Comparison of ENCODE assay signal across 8 cellular contexts in the genomic region with DNA sequence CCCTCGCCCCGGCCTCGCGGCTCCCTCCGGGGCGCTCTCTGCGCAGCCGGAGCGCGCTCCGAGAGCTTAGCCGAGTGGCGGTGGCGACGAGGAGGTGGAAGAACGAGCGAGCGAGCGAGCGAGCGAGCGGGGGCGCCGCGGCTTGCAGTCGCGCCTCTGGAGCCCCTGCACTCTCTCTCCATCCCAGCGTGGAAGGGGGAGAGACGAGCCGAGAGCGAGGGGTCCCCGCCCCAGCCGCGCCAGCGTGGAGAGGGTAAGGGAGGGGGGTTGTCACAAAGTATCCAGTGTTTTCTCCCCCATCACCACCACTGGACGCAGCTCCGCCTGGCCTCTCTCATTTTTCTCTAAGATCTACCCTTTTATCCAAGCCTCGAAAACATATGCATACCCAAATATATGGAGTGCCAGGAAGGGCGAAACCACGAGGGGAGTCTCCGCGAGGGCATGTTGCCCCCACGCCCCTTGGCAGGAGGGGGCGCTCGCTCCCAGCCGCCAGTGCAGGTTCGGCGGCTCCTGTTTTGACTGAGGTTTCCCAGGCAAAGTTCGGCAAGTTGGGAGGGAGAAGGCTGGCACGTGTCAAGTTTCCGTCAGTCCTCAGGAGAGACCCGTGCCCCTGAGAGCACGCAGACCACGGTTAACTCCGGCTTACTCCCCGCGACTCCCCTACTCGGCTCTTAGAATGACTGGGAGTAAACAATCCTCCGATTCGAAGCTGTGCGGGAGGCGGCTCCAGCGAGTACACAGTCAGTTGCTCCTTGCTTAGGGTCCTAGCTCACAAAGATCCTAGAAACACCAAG. TPM values are rescaled to one million over a fixed set of nuclear protein-coding genes. Genes with fewer than 3 reads are reported as not detected.
DNase-seq lines count a peak whose midpoint lies in the region; ATAC-seq, FAIRE-seq and TF ChIP-seq lines count a peak whose summit lies in the region.

No MANE protein-coding gene starts in this region.

- TF ChIP-seq CTCF in AG09309 (IDR thresholded peaks at IDR 0.05; ENCODE audit: control insufficient read depth, insufficient read depth, low read depth, low read length, missing control alignments), result peak; percentile 90

- ATAC-seq in HG03520 (IDR thresholded peaks at IDR 0.05; ENCODE audit: unreplicated experiment), result no peak

- FAIRE-seq in HTR-8/SVneo (lab: Jason Lieb, UNC) (no peak), GM12891 (lab: Jason Lieb, UNC) (no peak)

- H3K36me3 Mint-ChIP-seq in activated naive CD8-positive, alpha-beta T cell treated with anti-CD3 and anti-CD28 coated beads for 36 hours, result no peaks in the 10 kb centered on the region

- H3K27ac ChIP-seq in iPS DF 6.9 (ENCODE audit: low read length), result no peak overlapping the region

- no peaks in the 10 kb centered on the region for H3K36me3 ChIP-seq in iPS DF 6.9 (ENCODE audit: control insufficient read depth, insufficient read depth, low read length)

- H3K9me3 ChIP-seq in iPS DF 6.9 (ENCODE audit: control insufficient read depth, insufficient read depth, low read length), result no peaks in the 10 kb centered on the region

- H3K4me3 ChIP-seq in AG09309 (ENCODE audit: control insufficient read depth, low read depth, low read length) (peak overlapping the region; percentile 50), iPS DF 6.9 (ENCODE audit: low read length) (peak overlapping the region; percentile 80; the same call in 1 of the 2 replicates), skeletal muscle cell (ENCODE audit: low read depth, low read length) (peak overlapping the region; percentile 39)

- no CpG with 5 or more reads among the region's 63 CpGs for WGBS in iPS DF 6.9 (ENCODE audit: insufficient coverage, insufficient read length)

- peaks cover 4% of the 10 kb centered on the region for H3K9me3 Mint-ChIP-seq in activated naive CD8-positive, alpha-beta T cell treated with anti-CD3 and anti-CD28 coated beads for 36 hours

- DNase-seq in AG09309 (ENCODE audit: low read depth) (no peak), HTR-8/SVneo (ENCODE audit: insufficient read length, low spot score) (peak; percentile 31), iPS DF 6.9 (ENCODE audit: low read depth, low spot score) (no peak), skeletal muscle cell (ENCODE audit: low read depth) (no peak), GM12891 (ENCODE audit: insufficient read length, low spot score) (no peak), GM19238 (ENCODE audit: insufficient read length, low spot score) (no peak)
- DNase-seq in activated naive CD8-positive, alpha-beta T cell treated with anti-CD3 and anti-CD28 coated beads for 36 hours, result no peak

- no peaks in the 10 kb centered on the region; the same call in 1 of the 2 replicates for H3K27me3 ChIP-seq in iPS DF 6.9 (ENCODE audit: control insufficient read depth, insufficient read depth, low read length)

- peaks cover 2% of the 10 kb centered on the region for H3K4me1 Mint-ChIP-seq in activated naive CD8-positive, alpha-beta T cell treated with anti-CD3 and anti-CD28 coated beads for 36 hours

- H3K4me1 ChIP-seq in iPS DF 6.9 (ENCODE audit: control insufficient read depth, insufficient read depth, low read length), result no peaks in the 10 kb centered on the region

- peaks cover 72% of the 10 kb centered on the region for H3K27me3 Mint-ChIP-seq in activated naive CD8-positive, alpha-beta T cell treated with anti-CD3 and anti-CD28 coated beads for 36 hours

- peak overlapping the region; percentile 7 for H3K4me3 Mint-ChIP-seq in activated naive CD8-positive, alpha-beta T cell treated with anti-CD3 and anti-CD28 coated beads for 36 hours

- no peak overlapping the region for H3K27ac Mint-ChIP-seq in activated naive CD8-positive, alpha-beta T cell treated with anti-CD3 and anti-CD28 coated beads for 36 hours

- TF ChIP-seq POLR2A in GM12891 (IDR thresholded peaks at IDR 0.05; ENCODE audit: low read depth, low read length), result no peak

TF ChIP-seq in GM12891, 5 proteins besides CTCF, POLR2A, EP300 and RAD21:
- TF ChIP-seq POU2F2 (IDR thresholded peaks at IDR 0.05; ENCODE audit: low read depth, low read length) (no peak), POLR2AphosphoS5 (IDR thresholded peaks at IDR 0.05; ENCODE audit: low read depth, low read length) (no peak), SPI1 (IDR thresholded peaks at IDR 0.05; ENCODE audit: low read depth, low read length) (no peak), TAF1 (IDR thresholded peaks at IDR 0.05; ENCODE audit: low read depth, low read length) (no peak), PAX5 (IDR thresholded peaks at IDR 0.05; ENCODE audit: insufficient read depth, low read length, severe bottlenecking) (no peak)
TF ChIP-seq in GM12891: peak in this region for 0.

RNA-seq across cellular contexts. Expression of a gene that starts 0.6 kb away (rescaled TPM):
- total RNA-seq in activated naive CD8-positive, alpha-beta T cell treated with anti-CD3 and anti-CD28 coated beads for 36 hours, result not detected
- 0.04 TPM for polyA plus RNA-seq in GM12891 (2012; ENCODE audit: low read depth, missing spikeins)
